19 cellular contexts compared by ENCODE assay signal in the genomic region with DNA sequence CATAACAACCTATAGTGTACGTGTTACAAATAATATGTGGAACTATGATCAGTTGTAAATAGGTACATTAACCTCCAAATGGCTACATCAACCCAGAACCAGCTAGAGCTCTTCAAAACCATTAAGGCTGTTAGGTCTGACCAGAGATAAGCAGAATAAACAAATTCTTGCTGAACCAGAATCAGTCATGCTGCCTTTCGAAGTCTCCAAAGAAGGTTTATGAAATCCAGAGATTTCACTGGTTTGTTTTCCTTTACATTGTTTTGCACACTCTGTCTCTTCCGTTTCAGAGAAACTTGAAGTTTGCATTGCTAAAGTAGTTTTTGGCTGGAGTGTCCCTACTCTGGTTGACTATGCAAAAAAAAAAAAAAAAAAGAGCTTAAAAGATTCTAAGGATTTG.
DNase-seq lines count a peak whose midpoint lies in the region; ATAC-seq, FAIRE-seq and TF ChIP-seq lines count a peak whose summit lies in the region.
"Had no signal": no experiment of that assay in that cellular context is flagged by ENCODE, and none has a peak within 500 bp of the region (broad histone marks: within the 10 kb centered on the region; RNA-seq: fewer than 3 reads in every experiment).

No MANE protein-coding gene starts in this region.

- CTCF ChIA-PET in OCI-LY7 (lab: Charles Lee; ENCODE audit: unreplicated experiment), result no interaction called here

- H3K9ac ChIP-seq in astrocyte (ENCODE audit: low read length), result no peak overlapping the region

- no peak for TF ChIP-seq CTCF in astrocyte (IDR thresholded peaks at IDR 0.05; ENCODE audit: insufficient read depth, low read depth, low read length)
- no peak for TF ChIP-seq CTCF in fibroblast of the aortic adventitia (IDR thresholded peaks at IDR 0.05; ENCODE audit: insufficient read depth, low read length)
- no peak for TF ChIP-seq CTCF in mesothelial cell of epicardium (IDR thresholded peaks at IDR 0.05; ENCODE audit: unreplicated experiment)
- TF ChIP-seq CTCF in OCI-LY7 (conservative IDR thresholded peaks at IDR 0.05; ENCODE audit: low read length), result no peak

- no peak overlapping the region for H2AFZ ChIP-seq in astrocyte (ENCODE audit: low read depth, low read length)
- H2AFZ ChIP-seq in OCI-LY7 (ENCODE audit: low read length), result no peak overlapping the region

- FAIRE-seq in astrocyte (lab: Jason Lieb, UNC), result no peak
- FAIRE-seq: A549 had no signal

- H3K36me3 ChIP-seq in astrocyte (ENCODE audit: insufficient read depth, low read length), result no peaks in the 10 kb centered on the region
- no peaks in the 10 kb centered on the region for H3K36me3 ChIP-seq in OCI-LY7 (ENCODE audit: insufficient read depth, low read length)
- H3K36me3 ChIP-seq: HAP-1, SJSA1 had no signal

- H3K4me3 ChIP-seq in astrocyte (ENCODE audit: insufficient read depth, low read depth, low read length), result no peak overlapping the region
- H3K4me3 ChIP-seq in fibroblast of the aortic adventitia (ENCODE audit: low read depth, low read length), result no peak overlapping the region
- no peak overlapping the region for H3K4me3 ChIP-seq in OCI-LY7 (ENCODE audit: low read depth, low read length, poor library complexity, severe bottlenecking)
- H3K4me3 ChIP-seq: A549, HAP-1, SJSA1 had no signal

- H3K27me3 Mint-ChIP-seq in astrocyte (ENCODE audit: low read depth, unreplicated experiment) (peaks cover 3% of the 10 kb centered on the region), mesothelial cell of epicardium (ENCODE audit: low read depth) (no peaks in the 10 kb centered on the region)

- H3K4me2 ChIP-seq in astrocyte (ENCODE audit: low read length) (no peak overlapping the region), OCI-LY7 (ENCODE audit: low read length) (no peak overlapping the region)
- H3K4me2 ChIP-seq: A549 had no signal

- H3K9me3 ChIP-seq in astrocyte (ENCODE audit: insufficient read depth, low read depth, low read length) (no peaks in the 10 kb centered on the region), OCI-LY7 (ENCODE audit: low read length) (no peaks in the 10 kb centered on the region)
- H3K9me3 ChIP-seq: A549, HAP-1, SJSA1 had no signal

- H3K36me3 Mint-ChIP-seq in astrocyte (ENCODE audit: low read depth, unreplicated experiment) (no peaks in the 10 kb centered on the region), mesothelial cell of epicardium (no peaks in the 10 kb centered on the region)

- no peaks in the 10 kb centered on the region for H3K9me2 ChIP-seq in OCI-LY7 (ENCODE audit: insufficient read depth, low read length)

- no peak overlapping the region for H3K27ac ChIP-seq in astrocyte (ENCODE audit: low read depth, low read length)
- H3K27ac ChIP-seq in OCI-LY7 (ENCODE audit: low read depth, low read length, poor library complexity, severe bottlenecking), result no peak overlapping the region
- H3K27ac ChIP-seq: A549, C4-2B, HL-60, SJSA1 had no signal

- H4K20me1 ChIP-seq in astrocyte (ENCODE audit: insufficient read depth, low read length) (no peaks in the 10 kb centered on the region), OCI-LY7 (ENCODE audit: insufficient read depth, low read length) (no peaks in the 10 kb centered on the region)

- H3K4me1 ChIP-seq in astrocyte (ENCODE audit: insufficient read depth, low read length), result no peaks in the 10 kb centered on the region
- H3K4me1 ChIP-seq in OCI-LY7 (ENCODE audit: insufficient read depth, low read length, poor library complexity, severe bottlenecking), result no peaks in the 10 kb centered on the region
- H3K4me1 ChIP-seq: A549, HAP-1 had no signal

- H3K4me1 Mint-ChIP-seq in astrocyte (ENCODE audit: low read depth, unreplicated experiment) (no peaks in the 10 kb centered on the region), mesothelial cell of epicardium (peaks cover 22% of the 10 kb centered on the region)

- intact Hi-C loops in OCI-LY7 (cut with micrococcal nuclease; ENCODE audit: unreplicated experiment), result no loop called here

- no TSS peak for BruUV-seq in OCI-LY7 (replicated peaks; lab: Mats Ljungman, UMichigan)

- H3K27ac Mint-ChIP-seq in astrocyte (ENCODE audit: unreplicated experiment) (no peak overlapping the region), mesothelial cell of epicardium (peak overlapping the region; percentile 21)

- in situ Hi-C loops in ACHN (cut with HindIII; ENCODE audit: low pct_ligation_motif_present, low pct_unique_long_range_greater_than_20kb, low sequenced_read_pairs), result no loop called here

- no peak overlapping the region for H3K4me3 Mint-ChIP-seq in astrocyte (ENCODE audit: unreplicated experiment)
- no peak overlapping the region for H3K4me3 Mint-ChIP-seq in mesothelial cell of epicardium

- H3K9me3 Mint-ChIP-seq in astrocyte (ENCODE audit: unreplicated experiment), result no peaks in the 10 kb centered on the region
- H3K9me3 Mint-ChIP-seq in mesothelial cell of epicardium, result no peaks in the 10 kb centered on the region

- DNase-seq in HuH-7.5 (ENCODE audit: low spot score) (peak; percentile 4), astrocyte (ENCODE audit: low read depth) (peak; percentile 41), fibroblast of the aortic adventitia (ENCODE audit: low read depth) (peak; percentile 70), mesothelial cell of epicardium (ENCODE audit: low spot score in 2 of 2, unreplicated experiment in 2 of 2) (no peak), OCI-LY7 (ENCODE audit: low spot score) (no peak), ACHN (no peak)
- DNase-seq: COR-L47, KBM-7, NCI-H1417 treated with DMSO at 0.1 percent for 48 hours, NCI-H1930, NCI-H2171, NCI-H446 treated with DMSO at 0.1 percent for 48 hours, NCI-H774 had no signal

- POLR2A ChIA-PET in OCI-LY7 (lab: Charles Lee), result interaction anchor here (0.9 to 1.1 kb wide), 2 partner anchors 28 to 229 kb away, joined by 4 to 6 read pairs; no protein-coding TSS in a partner anchor

- H3K79me2 ChIP-seq in astrocyte (ENCODE audit: insufficient read depth, low read length) (no peaks in the 10 kb centered on the region), OCI-LY7 (ENCODE audit: insufficient read depth, low read depth, low read length) (no peaks in the 10 kb centered on the region)

- no peak for ATAC-seq in HG02642 (IDR thresholded peaks at IDR 0.05; ENCODE audit: poor library complexity, unreplicated experiment)
- ATAC-seq: A549 had no signal

- no peaks in the 10 kb centered on the region for H3K27me3 ChIP-seq in astrocyte (ENCODE audit: insufficient read depth, low read length)

Comparison
In these comparisons a context has a peak if more than half of its experiments do, and no peak if none do; other contexts are left out.
1. DNase-seq: peak in HuH-7.5 (single experiment), astrocyte (single experiment) and fibroblast of the aortic adventitia (single experiment); none in mesothelial cell of epicardium (0 of 2), OCI-LY7 (single experiment) and ACHN (single experiment).